Comparison of ENCODE assay signal across 8 cellular contexts in the genomic region with DNA sequence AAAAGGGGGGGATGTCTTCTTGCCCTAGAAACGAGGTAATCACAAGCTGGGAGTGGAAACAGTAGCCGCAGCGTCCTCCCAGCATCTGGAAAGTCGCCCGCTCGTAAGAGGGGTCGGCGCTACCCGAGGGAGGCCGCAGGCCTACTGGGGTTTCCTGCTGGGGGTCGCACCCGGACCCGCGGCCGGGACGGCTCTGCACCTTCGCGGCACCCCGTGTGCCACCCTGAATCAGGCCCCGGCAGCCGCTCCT. TPM values are rescaled to one million over a fixed set of nuclear protein-coding genes. Genes with fewer than 3 reads are reported as not detected.
DNase-seq lines count a peak whose midpoint lies in the region; ATAC-seq and TF ChIP-seq lines count a peak whose summit lies in the region.

No MANE protein-coding gene starts in this region.

- DNase-seq in NB4 (ENCODE audit: low read depth), result no peak
- DNase-seq in endodermal cell, result no peak
- DNase-seq in activated CD4-positive, alpha-beta T cell treated with anti-CD3 and anti-CD28 coated beads, Interleukin-2, amount 50 U/mL, for 1 hour, result no peak
- no peak for DNase-seq in left colon
- DNase-seq in activated CD8-positive, alpha-beta memory T cell treated with anti-CD3 and anti-CD28 coated beads, Interleukin-2, amount 50 U/mL, for 4 hours, result no peak

- H3K9me3 Mint-ChIP-seq in endodermal cell, result no peaks in the 10 kb centered on the region

- H3K27me3 Mint-ChIP-seq in endodermal cell (ENCODE audit: insufficient read depth), result no peaks in the 10 kb centered on the region

- peak overlapping the region; percentile 91 for H3K27ac Mint-ChIP-seq in endodermal cell

- H3K4me1 ChIP-seq in endodermal cell (ENCODE audit: control insufficient read depth, insufficient read depth, low read length), result peaks cover 21% of the 10 kb centered on the region
- peaks cover 35% of the 10 kb centered on the region for H3K4me1 ChIP-seq in neuron (ENCODE audit: insufficient read depth, low read length)

- peak overlapping the region; percentile 86 for H3K27ac ChIP-seq in endodermal cell (ENCODE audit: low read depth, low read length)

- H3K4me3 Mint-ChIP-seq in endodermal cell, result peak overlapping the region; percentile 80

- peaks cover 2% of the 10 kb centered on the region for H3K36me3 ChIP-seq in endodermal cell (ENCODE audit: control insufficient read depth, insufficient read depth, low read length)
- H3K36me3 ChIP-seq in neuron (ENCODE audit: insufficient read depth, low read length), result no peaks in the 10 kb centered on the region

- peak overlapping the region; percentile 72 for H2AFZ ChIP-seq in neuron (ENCODE audit: low read depth, low read length)

- 1 to 2% methylated on average over 16 to 21 of the region's 21 CpGs for WGBS in endodermal cell (ENCODE audit: insufficient coverage in 1 of 2, insufficient read length in 1 of 2), 2 experiments

- no peaks in the 10 kb centered on the region for H3K9me3 ChIP-seq in endodermal cell (ENCODE audit: control insufficient read depth, low read length)
- no peaks in the 10 kb centered on the region for H3K9me3 ChIP-seq in neuron (ENCODE audit: low read length)

- ATAC-seq in GM21367 (IDR thresholded peaks at IDR 0.05; ENCODE audit: unreplicated experiment) (peak; percentile 1), GM18498 (IDR thresholded peaks at IDR 0.05; ENCODE audit: unreplicated experiment) (no peak), left colon (no peak)

- peaks cover 47% of the 10 kb centered on the region for H3K4me1 Mint-ChIP-seq in endodermal cell

- intact Hi-C loops in left colon (cut with DNase I, micrococcal nuclease), result no loop called here

- H3K36me3 Mint-ChIP-seq in endodermal cell (ENCODE audit: low read depth), result peaks cover 12% of the 10 kb centered on the region

- H3K27me3 ChIP-seq in endodermal cell (ENCODE audit: control insufficient read depth, insufficient read depth, low read length, poor library complexity, severe bottlenecking) (no peaks in the 10 kb centered on the region), neuron (ENCODE audit: insufficient read depth, low read length) (no peaks in the 10 kb centered on the region)

- H3K9ac ChIP-seq in endodermal cell (ENCODE audit: extremely low read depth, low read length, poor library complexity, severe bottlenecking), result peak overlapping the region; percentile 73

- TF ChIP-seq CTCF in NB4 (IDR thresholded peaks at IDR 0.05; ENCODE audit: low read depth, low read length), result no peak
- TF ChIP-seq CTCF in endodermal cell (conservative IDR thresholded peaks at IDR 0.05), result no peak

- no peak for TF ChIP-seq POLR2A in NB4 (IDR thresholded peaks at IDR 0.05; ENCODE audit: extremely low read depth, insufficient read length)

- peak overlapping the region; percentile 82 for H3K4me3 ChIP-seq in NB4 (ENCODE audit: low read depth, low read length)
- H3K4me3 ChIP-seq in endodermal cell (ENCODE audit: low read length), result peak overlapping the region; percentile 93
- peak overlapping the region; percentile 66 for H3K4me3 ChIP-seq in neuron (ENCODE audit: low read length)

RNA-seq across cellular contexts. Expression of a gene that starts 0.5 kb away (rescaled TPM):
- 10 to 100 TPM; 14.0 to 17.0 TPM for total RNA-seq in endodermal cell
- 9.0 TPM for polyA plus RNA-seq in endodermal cell (2013, experiment 1 of 2)
- 8.7 TPM for polyA plus RNA-seq in endodermal cell (2013, experiment 2 of 2)
- 1 to 10 TPM; 5.9 to 6.5 TPM for total RNA-seq in left colon

RNA-seq across cellular contexts. Expression of a gene that starts 1.5 kb away (rescaled TPM):
- total RNA-seq in endodermal cell (10 to 100 TPM; 31.0 to 32.4 TPM), left colon (10 to 100 TPM; 29.5 to 32.1 TPM)
- polyA plus RNA-seq in endodermal cell (2013, experiment 1 of 2), result 24.3 TPM
- 23.0 TPM for polyA plus RNA-seq in endodermal cell (2013, experiment 2 of 2)

RNA-seq across cellular contexts. Expression of a gene that starts 37.4 kb away (rescaled TPM):
- total RNA-seq in endodermal cell, result 10 to 100 TPM in 1 of 2 donors, 1 to 10 TPM in 1; 7.9 to 12.9 TPM
- polyA plus RNA-seq in endodermal cell (2013, experiment 1 of 2), result 13.9 TPM
- 12.8 TPM for polyA plus RNA-seq in endodermal cell (2013, experiment 2 of 2)
- total RNA-seq in left colon, result 10 to 100 TPM; 52.7 to 61.7 TPM

RNA-seq across cellular contexts. Expression of a gene that starts 37.8 kb away (rescaled TPM):
- total RNA-seq in endodermal cell (1 to 10 TPM; 1.3 to 2.0 TPM), left colon (10 to 100 TPM; 11.9 to 14.2 TPM)
- polyA plus RNA-seq in endodermal cell (2013, experiment 1 of 2), result 0.78 TPM
- polyA plus RNA-seq in endodermal cell (2013, experiment 2 of 2), result 0.95 TPM

RNA-seq across cellular contexts. Expression of a gene that starts 46.7 kb away (rescaled TPM):
- 1 to 10 TPM in 1 of 2 donors, under 1 TPM in 1; 0.24 to 1.2 TPM for total RNA-seq in endodermal cell
- 0.14 TPM for polyA plus RNA-seq in endodermal cell (2013, experiment 1 of 2)
- polyA plus RNA-seq in endodermal cell (2013, experiment 2 of 2), result 0.58 TPM
- 10 to 100 TPM in 1 of 2 donors, 1 to 10 TPM in 1; 7.1 to 10.7 TPM for total RNA-seq in left colon
